In the genomic region with DNA sequence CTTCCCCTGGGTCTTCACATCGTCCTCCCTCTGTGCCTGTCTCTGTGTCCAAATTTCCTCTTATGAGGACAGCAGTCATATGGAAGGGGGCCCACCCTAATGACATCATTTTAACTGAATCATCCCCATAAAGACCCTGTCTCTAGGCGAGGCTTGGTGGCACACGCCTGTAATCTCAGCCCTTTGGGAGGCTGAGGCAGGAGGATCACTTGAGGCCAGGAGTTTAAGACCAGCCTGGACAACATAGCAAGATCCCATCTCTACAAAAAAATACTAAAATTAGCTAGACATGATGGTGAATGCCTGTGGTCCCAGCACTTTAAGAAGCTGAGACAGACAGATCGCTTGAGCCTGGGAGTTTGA, we compare ENCODE assay signal across 8 cellular contexts. TPM values are rescaled to one million over a fixed set of nuclear protein-coding genes. Genes with fewer than 3 reads are reported as not detected.
A peak's percentile ranks its signal among the peaks of the same experiment; 100 is the strongest.
DNase-seq lines count a peak whose midpoint lies in the region; ATAC-seq and TF ChIP-seq lines count a peak whose summit lies in the region.

No MANE protein-coding gene starts in this region.

- H3K4me3 Mint-ChIP-seq in activated T-cell treated with anti-CD3 and anti-CD28 coated beads, Interleukin-2, amount 50 U/mL, for 24 hours = peak overlapping the region; percentile 60

- peaks cover 44% of the 10 kb centered on the region for H3K36me3 Mint-ChIP-seq in activated T-cell treated with anti-CD3 and anti-CD28 coated beads, Interleukin-2, amount 50 U/mL, for 24 hours (ENCODE audit: low read depth)

- H3K4me3 ChIP-seq in astrocyte of the spinal cord (ENCODE audit: low read depth, low read length) = peak overlapping the region; percentile 50
- no peak overlapping the region for H3K4me3 ChIP-seq in mesodermal cell (ENCODE audit: extremely low read depth, insufficient read depth, low read length, poor library complexity, severe bottlenecking)
- peak overlapping the region in 2 of 4 donors; percentile 21 to 41 for H3K4me3 ChIP-seq in transverse colon

- peaks cover 69% of the 10 kb centered on the region for H3K4me1 Mint-ChIP-seq in activated T-cell treated with anti-CD3 and anti-CD28 coated beads, Interleukin-2, amount 50 U/mL, for 24 hours (ENCODE audit: low read depth)

- peak overlapping the region; percentile 91 for H3K27ac ChIP-seq in mesodermal cell (ENCODE audit: low read depth, low read length, severe bottlenecking)
- peak overlapping the region; percentile 90 to 96 (median 94) for H3K27ac ChIP-seq in transverse colon

- no peak for TF ChIP-seq EP300 in transverse colon (IDR thresholded peaks at IDR 0.05; ENCODE audit: low read depth)

- ATAC-seq in esophagus mucosa = no peak

- peak overlapping the region; percentile 93 for H3K27ac Mint-ChIP-seq in activated T-cell treated with anti-CD3 and anti-CD28 coated beads, Interleukin-2, amount 50 U/mL, for 24 hours

- in situ Hi-C loops in astrocyte of the spinal cord (cut with HindIII; ENCODE audit: low sequenced_read_pairs) (no loop called here), transverse colon (cut with MboI; ENCODE audit: low pct_ligation_motif_present in 1 of 4, low pct_unique_long_range_greater_than_20kb in 1 of 4, low sequenced_read_pairs in 3 of 4) (no loop called here)

- H3K4me1 ChIP-seq in mesodermal cell (ENCODE audit: control insufficient read depth, insufficient read depth, low read length, poor library complexity, severe bottlenecking) (peaks cover 33% of the 10 kb centered on the region), transverse colon (peaks cover 30 to 62% (median 43%) of the 10 kb centered on the region in 4 donors)

- no peak for DNase-seq in activated T-cell treated with anti-CD3 and anti-CD28 coated beads, Interleukin-2, amount 50 U/mL, for 24 hours
- DNase-seq in activated T-cell treated with anti-CD3 and anti-CD28 coated beads for 4 hours = no peak
- no peak for DNase-seq in astrocyte of the spinal cord (ENCODE audit: low read depth, low spot score)
- no peak for DNase-seq in transverse colon
- no peak for DNase-seq in AG08395 (ENCODE audit: low spot score)
- DNase-seq in MV-4-11 (lab: John Stamatoyannopoulos, UW) = no peak

- intact Hi-C loops in transverse colon (cut with DNase I; ENCODE audit: low total_unique reads) = no loop called here

- 95 to 100% methylated on average over 1 to 3 of the region's 4 CpGs for WGBS in mesodermal cell (ENCODE audit: insufficient coverage in 2 of 2), 2 experiments
- 77% methylated on average over 4 of the region's 4 CpGs; no CpG with 5 or more reads in 1 of the 2 donors for WGBS in transverse colon (ENCODE audit: low coverage in 1 of 2), 2 donors

- TF ChIP-seq CTCF in astrocyte of the spinal cord (IDR thresholded peaks at IDR 0.05; ENCODE audit: low read depth, low read length) = no peak
- no peak for TF ChIP-seq CTCF in transverse colon (IDR thresholded peaks at IDR 0.05)

- H3K36me3 ChIP-seq in mesodermal cell (ENCODE audit: control insufficient read depth, insufficient read depth, low read length) (peaks cover 44% of the 10 kb centered on the region), transverse colon (no peaks in the 10 kb centered on the region)

- H3K9me3 ChIP-seq in mesodermal cell (ENCODE audit: control insufficient read depth, low read length) (no peaks in the 10 kb centered on the region), transverse colon (no peaks in the 10 kb centered on the region)

- no peak for TF ChIP-seq POLR2A in transverse colon (IDR thresholded peaks at IDR 0.05)

- H3K27me3 Mint-ChIP-seq in activated T-cell treated with anti-CD3 and anti-CD28 coated beads, Interleukin-2, amount 50 U/mL, for 24 hours = no peaks in the 10 kb centered on the region

- H3K27me3 ChIP-seq in transverse colon = no peaks in the 10 kb centered on the region

- H3K9me3 Mint-ChIP-seq in activated T-cell treated with anti-CD3 and anti-CD28 coated beads, Interleukin-2, amount 50 U/mL, for 24 hours = no peaks in the 10 kb centered on the region

RNA-seq across cellular contexts. Expression of a gene that starts 4.8 kb away (rescaled TPM):
- polyA plus RNA-seq in mesodermal cell (2013, experiment 1 of 2) = 74.9 TPM
- polyA plus RNA-seq in mesodermal cell (2013, experiment 2 of 2) = 63.6 TPM
- total RNA-seq in transverse colon = 100 to 1,000 TPM; 102 to 246 (median 151) TPM
- 27.4 TPM for total RNA-seq in esophagus mucosa

RNA-seq across cellular contexts. Expression of a gene that starts 5.2 kb away (rescaled TPM):
- polyA plus RNA-seq in mesodermal cell (2013, experiment 1 of 2) = 16.0 TPM
- 15.7 TPM for polyA plus RNA-seq in mesodermal cell (2013, experiment 2 of 2)
- total RNA-seq in transverse colon (10 to 100 TPM in 2 of 4 donors, 1 to 10 TPM in 2; 4.4 to 13.8 (median 10.3) TPM), esophagus mucosa (6.1 TPM)

RNA-seq across cellular contexts. Expression of a gene that starts 53.8 kb away (rescaled TPM):
- polyA plus RNA-seq in mesodermal cell (2013, experiment 1 of 2) = 17.8 TPM
- 12.5 TPM for polyA plus RNA-seq in mesodermal cell (2013, experiment 2 of 2)
- total RNA-seq in transverse colon (10 to 100 TPM in 2 of 4 donors, 1 to 10 TPM in 2; 1.4 to 20.9 (median 7.7) TPM), esophagus mucosa (2.0 TPM)
